1 cellular context compared by ENCODE assay signal in genomic region chr2:19670303-19670702, GRCh38.
TF ChIP-seq lines count a peak whose summit lies in the region.

No MANE protein-coding gene starts in this region.

TF ChIP-seq in HEK293, 187 proteins besides CTCF, POLR2A, EP300 and RAD21 (continued from another document):
- TF ChIP-seq TSHZ1 (tag by site-specific recombination; IDR thresholded peaks at IDR 0.05; ENCODE audit: borderline replicate concordance) (peak; percentile 90), ZNF211 (tag by site-specific recombination; IDR thresholded peaks at IDR 0.05; ENCODE audit: low read depth) (no peak), ZNF501 (tag by site-specific recombination; IDR thresholded peaks at IDR 0.05) (peak; percentile 61; the same call in 1 of the 2 replicates)
